31 cellular contexts compared by ENCODE assay signal in the genomic region with DNA sequence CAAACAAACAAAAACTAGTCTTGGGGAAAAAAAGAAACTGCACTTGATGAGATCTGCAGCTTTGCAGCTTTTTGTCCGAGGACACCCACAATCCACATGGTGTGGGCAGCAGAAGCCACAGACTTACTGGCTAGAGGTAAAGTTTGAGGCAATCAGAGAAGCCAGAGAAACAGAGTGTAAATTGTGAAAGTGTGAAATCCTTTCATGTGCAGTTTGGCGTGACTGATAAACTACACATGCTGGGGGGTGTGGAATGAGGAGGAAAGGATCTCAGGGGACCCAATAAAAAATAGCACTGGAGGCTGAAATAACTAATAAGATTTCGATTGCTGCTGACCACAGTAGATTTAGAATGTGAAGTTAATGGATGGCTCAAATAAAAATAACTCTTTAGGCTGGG. TPM values are rescaled to one million over a fixed set of nuclear protein-coding genes. Genes with fewer than 3 reads are reported as not detected.
A peak's percentile ranks its signal among the peaks of the same experiment; 100 is the strongest.
DNase-seq lines count a peak whose midpoint lies in the region; ATAC-seq and TF ChIP-seq lines count a peak whose summit lies in the region.
"Had no signal": no experiment of that assay in that cellular context is flagged by ENCODE, and none has a peak within 500 bp of the region (broad histone marks: within the 10 kb centered on the region; RNA-seq: fewer than 3 reads in every experiment).

No MANE protein-coding gene starts in this region.

- peak overlapping the region; percentile 32 to 80 (median 74) for H3K4me2 ChIP-seq in BLaER1 treated with 17β-estradiol and CSF1 and Interleukin-3, amounts not matched to agents 10 nM and 100 nM
- peak overlapping the region; percentile 55 for H3K4me2 ChIP-seq in KMS-11
- H3K4me2 ChIP-seq: A549 had no signal

- DNase-seq in SK-N-MC (ENCODE audit: low read depth, low spot score) (peak; percentile 64), left kidney (ENCODE audit: low read depth, low spot score) (peak; percentile 16), NCI-H748 (lab: John Stamatoyannopoulos, UW; ENCODE audit: unreplicated experiment) (no peak), heart right ventricle (no peak)
- DNase-seq: BE2C; CD4-positive, alpha-beta T cell; DMS 273 treated with DMSO at 0.1 percent for 48 hours; DMS79; EL; GDM1; GM23248; H7; KBM-7; MM.1S; NCI-H1092; NCI-H1417 treated with DMSO at 0.1 percent for 48 hours; NCI-H1694 treated with DMSO at 0.1 percent for 48 hours; NCI-H2081; NCI-H2171; NCI-H226; NCI-H524; NCI-H774; PC-3; RPMI8226; SHP77 treated with DMSO at 0.1 percent for 48 hours had no signal

- H4K20me1 ChIP-seq in BLaER1 treated with 17β-estradiol and CSF1 and Interleukin-3, amounts not matched to agents 10 nM and 100 nM = no peaks in the 10 kb centered on the region
- H4K20me1 ChIP-seq in KMS-11 (ENCODE audit: insufficient read depth) = no peaks in the 10 kb centered on the region

- H3K9me3 ChIP-seq in BLaER1 treated with 17β-estradiol and CSF1 and Interleukin-3, amounts not matched to agents 10 nM and 100 nM (replicated peaks in 1 of 11) = peaks cover 5 to 13% (median 8%) of the 10 kb centered on the region in 11 experiments; a peak in 19 of 22 replicates
- H3K9me3 ChIP-seq in SK-N-MC (ENCODE audit: low read depth, low read length) (peaks cover 3% of the 10 kb centered on the region; the same call in 1 of the 2 replicates), heart right ventricle (peaks cover 0 to 8% (median 0%) of the 10 kb centered on the region in 11 donors)
- H3K9me3 ChIP-seq: BE2C had no signal

- ATAC-seq in HG03565 (IDR thresholded peaks at IDR 0.05; ENCODE audit: unreplicated experiment) (no peak), heart right ventricle (no peak), HG02610 (IDR thresholded peaks at IDR 0.05; ENCODE audit: unreplicated experiment) (no peak)
- ATAC-seq: A549, PC-3 had no signal

- peaks cover 0 to 8% (median 0%) of the 10 kb centered on the region in 11 experiments; a peak in 2 of 22 replicates for H3K27me3 ChIP-seq in BLaER1 treated with 17β-estradiol and CSF1 and Interleukin-3, amounts not matched to agents 10 nM and 100 nM
- H3K27me3 ChIP-seq in KMS-11 (ENCODE audit: insufficient read depth, low read depth) (no peaks in the 10 kb centered on the region; the same call in 1 of the 2 replicates), heart right ventricle (peaks cover 0 to 72% (median 48%) of the 10 kb centered on the region in 7 donors)

- H3K79me2 ChIP-seq in KMS-11 (ENCODE audit: insufficient read depth, low read depth) = no peaks in the 10 kb centered on the region

- H3K4me3 ChIP-seq in BLaER1 treated with 17β-estradiol and CSF1 and Interleukin-3, amounts not matched to agents 10 nM and 100 nM = no peak overlapping the region
- H3K4me3 ChIP-seq in KMS-11 (IDR thresholded peaks at IDR 0.05; ENCODE audit: insufficient read depth, low read depth, low read length) (no peak overlapping the region), SK-N-MC (peak overlapping the region; percentile 19), heart right ventricle (no peak overlapping the region)
- H3K4me3 ChIP-seq: A549, GM23248 had no signal

- 53 to 54% methylated on average over 3 of the region's 3 CpGs for WGBS in heart right ventricle, 2 donors

- peaks cover 30 to 64% (median 50%) of the 10 kb centered on the region in 10 experiments for H3K4me1 ChIP-seq in BLaER1 treated with 17β-estradiol and CSF1 and Interleukin-3, amounts not matched to agents 10 nM and 100 nM
- H3K4me1 ChIP-seq in KMS-11 (ENCODE audit: low read depth, poor library complexity, severe bottlenecking) = peaks cover 41% of the 10 kb centered on the region
- H3K4me1 ChIP-seq in heart right ventricle = no peaks in the 10 kb centered on the region
- H3K4me1 ChIP-seq: A549, BE2C had no signal

- no peaks in the 10 kb centered on the region for H3K36me3 ChIP-seq in BLaER1 treated with 17β-estradiol and CSF1 and Interleukin-3, amounts not matched to agents 10 nM and 100 nM
- H3K36me3 ChIP-seq in KMS-11 (ENCODE audit: insufficient read depth) (no peaks in the 10 kb centered on the region), SK-N-MC (ENCODE audit: insufficient read depth, low read length) (peaks cover 23% of the 10 kb centered on the region), heart right ventricle (no peaks in the 10 kb centered on the region)
- H3K36me3 ChIP-seq: BE2C had no signal

- TF ChIP-seq CTCF in KMS-11 (conservative IDR thresholded peaks at IDR 0.05; ENCODE audit: low read depth, low read length) (no peak), heart right ventricle (IDR thresholded peaks at IDR 0.05) (no peak)

- peak overlapping the region in 1 of 11 experiments; percentile 47; a peak in 2 of 22 replicates for H3K9ac ChIP-seq in BLaER1 treated with 17β-estradiol and CSF1 and Interleukin-3, amounts not matched to agents 10 nM and 100 nM
- H3K9ac ChIP-seq in KMS-11 = no peak overlapping the region; the same call in 1 of the 2 replicates
- no peak overlapping the region for H3K9ac ChIP-seq in SK-N-MC (ENCODE audit: insufficient read length)
- H3K9ac ChIP-seq: GM23248 had no signal

- peak overlapping the region; percentile 52; the same call in 1 of the 2 replicates for H2AFZ ChIP-seq in KMS-11 (ENCODE audit: low read depth)
- H2AFZ ChIP-seq: GM23248 had no signal

- intact Hi-C loops in heart right ventricle (cut with DNase I) = no loop called here

- H3K27ac ChIP-seq in BLaER1 treated with 17β-estradiol and CSF1 and Interleukin-3, amounts not matched to agents 10 nM and 100 nM = peak overlapping the region in 3 of 11 experiments; percentile 8 to 62 (median 46); a peak in 4 of 22 replicates
- H3K27ac ChIP-seq in KMS-11 (peak overlapping the region; percentile 43), SK-N-MC (peak overlapping the region; percentile 78), heart right ventricle (no peak overlapping the region)
- H3K27ac ChIP-seq: A549, GM23248 had no signal

RNA-seq across cellular contexts. Expression of a gene that starts 42.4 kb away (rescaled TPM):
- not detected for total RNA-seq in heart right ventricle
- polyA plus RNA-seq in heart right ventricle = not detected
- total RNA-seq: CD4-positive, alpha-beta T cell; GM23248; T-helper 1 cell treated with Interleukin-12 subunit alpha and Interleukin-12 subunit beta and Interleukin-4 antibody, amounts not matched to agents 30 ng/mL and 1 ng/mL, for 36 hours had no signal
- polyA plus RNA-seq: GM23248 had no signal

RNA-seq across cellular contexts. Expression of a gene that starts 46.1 kb away (rescaled TPM):
- under 1 TPM in 2 of 10 donors, not detected in 8; 0.08 to 0.33 TPM for total RNA-seq in heart right ventricle
- polyA plus RNA-seq in heart right ventricle = under 1 TPM; 0.06 to 0.73 TPM
- total RNA-seq: CD4-positive, alpha-beta T cell; GM23248; T-helper 1 cell treated with Interleukin-12 subunit alpha and Interleukin-12 subunit beta and Interleukin-4 antibody, amounts not matched to agents 30 ng/mL and 1 ng/mL, for 36 hours had no signal
- polyA plus RNA-seq: GM23248 had no signal

RNA-seq across cellular contexts. Expression of a gene that starts 48.0 kb away (rescaled TPM):
- not detected for total RNA-seq in heart right ventricle
- not detected for polyA plus RNA-seq in heart right ventricle
- total RNA-seq: CD4-positive, alpha-beta T cell; GM23248; T-helper 1 cell treated with Interleukin-12 subunit alpha and Interleukin-12 subunit beta and Interleukin-4 antibody, amounts not matched to agents 30 ng/mL and 1 ng/mL, for 36 hours had no signal
- polyA plus RNA-seq: A549, GM23248 had no signal

RNA-seq across cellular contexts. Expression of a gene that starts 48.6 kb away (rescaled TPM):
- not detected for total RNA-seq in heart right ventricle
- polyA plus RNA-seq in heart right ventricle = not detected
- total RNA-seq: CD4-positive, alpha-beta T cell; GM23248; T-helper 1 cell treated with Interleukin-12 subunit alpha and Interleukin-12 subunit beta and Interleukin-4 antibody, amounts not matched to agents 30 ng/mL and 1 ng/mL, for 36 hours had no signal
- polyA plus RNA-seq: A549, GM23248 had no signal

RNA-seq across cellular contexts. Expression of a gene that starts 59.9 kb away (rescaled TPM):
- 100 to 1,000 TPM; 196 to 412 (median 275) TPM for total RNA-seq in heart right ventricle
- polyA plus RNA-seq in heart right ventricle = 100 to 1,000 TPM in 1 of 2 donors, 10 to 100 TPM in 1; 79.7 to 164 TPM

Comparison
In these comparisons a context has a peak if more than half of its experiments do, and no peak if none do; other contexts are left out.
1. H3K27ac ChIP-seq: peak in KMS-11 (single experiment) and SK-N-MC (single experiment); none in heart right ventricle (0 of 10).
2. DNase-seq: peak in SK-N-MC (single experiment) and left kidney (single experiment); none in NCI-H748 (single experiment) and heart right ventricle (0 of 2).